8 cellular contexts compared by ENCODE assay signal in the genomic region with DNA sequence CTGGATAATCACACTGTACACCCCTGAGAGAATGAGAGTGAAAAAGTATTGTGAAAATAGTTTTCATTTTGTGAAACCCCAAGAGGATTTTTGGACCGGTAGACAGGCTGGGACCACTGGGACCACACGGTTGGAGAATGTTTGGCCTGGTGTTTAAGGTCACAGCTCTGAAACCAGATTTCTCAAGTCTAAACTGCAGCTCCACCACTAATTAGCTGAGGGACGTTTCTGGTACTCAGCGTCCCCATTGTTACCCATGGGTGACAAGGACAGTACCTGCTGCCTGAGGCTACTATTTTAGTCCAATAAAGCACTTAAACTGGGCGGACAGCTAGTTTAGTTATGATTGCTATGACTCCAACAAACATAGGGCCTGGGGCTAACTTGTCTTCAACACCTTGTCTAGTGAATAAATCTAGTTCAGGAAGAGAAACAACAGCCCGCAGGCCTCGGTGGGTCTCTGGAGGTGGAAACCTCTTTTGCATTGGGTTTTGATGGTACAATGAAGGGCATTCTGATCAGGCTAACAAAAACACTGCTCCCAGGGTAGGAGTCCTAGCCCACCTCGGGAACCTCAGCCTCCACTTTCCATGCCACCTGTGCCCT. TPM values are rescaled to one million over a fixed set of nuclear protein-coding genes. Genes with fewer than 3 reads are reported as not detected.
DNase-seq lines count a peak whose midpoint lies in the region; ATAC-seq lines count a peak whose summit lies in the region.

No MANE protein-coding gene starts in this region.

- peaks cover 22% of the 10 kb centered on the region for H3K36me3 Mint-ChIP-seq in activated CD4-positive, alpha-beta T cell treated with anti-CD3 and anti-CD28 coated beads, Interleukin-2, amount 10 ng/mL, durations not matched to agents 24 days and 14 days (ENCODE audit: low read depth)
- H3K36me3 Mint-ChIP-seq in activated naive CD8-positive, alpha-beta T cell treated with anti-CD3 and anti-CD28 coated beads, Interleukin-2, amount 10 ng/mL, durations not matched to agents 7 days and 5 days: peaks cover 14% of the 10 kb centered on the region

- no peaks in the 10 kb centered on the region for H3K4me1 ChIP-seq in thymus (ENCODE audit: control insufficient read depth, insufficient read depth, low read length)

- H3K4me3 Mint-ChIP-seq in activated CD4-positive, alpha-beta T cell treated with anti-CD3 and anti-CD28 coated beads, Interleukin-2, amount 10 ng/mL, durations not matched to agents 24 days and 14 days: peak overlapping the region; percentile 87
- H3K4me3 Mint-ChIP-seq in activated naive CD8-positive, alpha-beta T cell treated with anti-CD3 and anti-CD28 coated beads, Interleukin-2, amount 10 ng/mL, durations not matched to agents 7 days and 5 days: peak overlapping the region; percentile 96

- peak overlapping the region; percentile 78 for H3K4me3 ChIP-seq in thymus (ENCODE audit: low read length)

- H3K27ac Mint-ChIP-seq in activated CD4-positive, alpha-beta T cell treated with anti-CD3 and anti-CD28 coated beads, Interleukin-2, amount 10 ng/mL, durations not matched to agents 24 days and 14 days: peak overlapping the region; percentile 98
- peak overlapping the region; percentile 99 for H3K27ac Mint-ChIP-seq in activated naive CD8-positive, alpha-beta T cell treated with anti-CD3 and anti-CD28 coated beads, Interleukin-2, amount 10 ng/mL, durations not matched to agents 7 days and 5 days

- H3K27me3 Mint-ChIP-seq in activated CD4-positive, alpha-beta T cell treated with anti-CD3 and anti-CD28 coated beads, Interleukin-2, amount 10 ng/mL, durations not matched to agents 24 days and 14 days: peaks cover 3% of the 10 kb centered on the region
- no peaks in the 10 kb centered on the region for H3K27me3 Mint-ChIP-seq in activated naive CD8-positive, alpha-beta T cell treated with anti-CD3 and anti-CD28 coated beads, Interleukin-2, amount 10 ng/mL, durations not matched to agents 7 days and 5 days

- ATAC-seq in activated naive CD8-positive, alpha-beta T cell treated with anti-CD3 and anti-CD28 coated beads, Interleukin-2, amount 10 ng/mL, durations not matched to agents 7 days and 5 days (ENCODE audit: low read depth): no peak

- H3K9me3 ChIP-seq in thymus (ENCODE audit: control insufficient read depth): no peaks in the 10 kb centered on the region

- 71% methylated on average over 8 of the region's 8 CpGs for WGBS in thymus

- peaks cover 13% of the 10 kb centered on the region for H3K36me3 ChIP-seq in thymus (ENCODE audit: control insufficient read depth, insufficient read depth)

- H3K27me3 ChIP-seq in layer of hippocampus (ENCODE audit: control insufficient read depth, insufficient read depth, low read length) (no peaks in the 10 kb centered on the region), thymus (ENCODE audit: control insufficient read depth, insufficient read depth) (no peaks in the 10 kb centered on the region)

- DNase-seq in activated CD4-positive, alpha-beta T cell treated with anti-CD3 and anti-CD28 coated beads, Interleukin-2, amount 10 ng/mL, durations not matched to agents 24 days and 14 days: peak; percentile 62
- DNase-seq in activated CD4-positive, alpha-beta T cell treated with anti-CD3 and anti-CD28 coated beads for 4 hours: no peak
- DNase-seq in activated naive CD8-positive, alpha-beta T cell treated with anti-CD3 and anti-CD28 coated beads, Interleukin-2, amount 10 ng/mL, durations not matched to agents 7 days and 5 days: no peak
- DNase-seq in HuH-7 (ENCODE audit: low spot score) (no peak), NCI-H345 (lab: John Stamatoyannopoulos, UW) (no peak)
- DNase-seq in stimulated activated CD4-positive, alpha-beta T cell treated with anti-CD3 and anti-CD28 coated beads, Interleukin-1b, Interleukin-23, amount 100 ng/mL, for 48 hours: no peak

- H3K27ac ChIP-seq in layer of hippocampus (ENCODE audit: low read depth, low read length) (peak overlapping the region; percentile 99), thymus (ENCODE audit: low read depth) (peak overlapping the region; percentile 99)

- POLR2A ChIA-PET in activated naive CD8-positive, alpha-beta T cell treated with anti-CD3 and anti-CD28 coated beads, Interleukin-2, amount 10 ng/mL, durations not matched to agents 7 days and 5 days (lab: Charles Lee): interaction anchor here (0.6 to 3.4 kb wide), 6 partner anchors 13 to 150 kb away, joined by 3 to 49 read pairs (median 10); partner anchors contain the start of genes CDK16, NDUFB11 and RBM10

- intact Hi-C loops in activated CD4-positive, alpha-beta T cell treated with anti-CD3 and anti-CD28 coated beads, Interleukin-2, amount 10 ng/mL, durations not matched to agents 24 days and 14 days (cut with micrococcal nuclease): loop anchor here (2.0 to 5.0 kb wide), 3 partner anchors 35 to 251 kb away; partner anchors contain the start of genes NDUFB11, RBM10 and ZNF41

- H3K4me1 Mint-ChIP-seq in activated CD4-positive, alpha-beta T cell treated with anti-CD3 and anti-CD28 coated beads, Interleukin-2, amount 10 ng/mL, durations not matched to agents 24 days and 14 days: peaks cover 20% of the 10 kb centered on the region
- peaks cover 13% of the 10 kb centered on the region for H3K4me1 Mint-ChIP-seq in activated naive CD8-positive, alpha-beta T cell treated with anti-CD3 and anti-CD28 coated beads, Interleukin-2, amount 10 ng/mL, durations not matched to agents 7 days and 5 days

- H3K9me3 Mint-ChIP-seq in activated CD4-positive, alpha-beta T cell treated with anti-CD3 and anti-CD28 coated beads, Interleukin-2, amount 10 ng/mL, durations not matched to agents 24 days and 14 days: peaks cover 4% of the 10 kb centered on the region
- H3K9me3 Mint-ChIP-seq in activated naive CD8-positive, alpha-beta T cell treated with anti-CD3 and anti-CD28 coated beads, Interleukin-2, amount 10 ng/mL, durations not matched to agents 7 days and 5 days: no peaks in the 10 kb centered on the region

RNA-seq across cellular contexts. Expression of gene USP11, which starts 0.5 kb away (rescaled TPM):
- total RNA-seq in activated CD4-positive, alpha-beta T cell treated with anti-CD3 and anti-CD28 coated beads, Interleukin-2, amount 10 ng/mL, durations not matched to agents 24 days and 14 days: 25.9 and 27.3 TPM in 2 replicates
- total RNA-seq in activated naive CD8-positive, alpha-beta T cell treated with anti-CD3 and anti-CD28 coated beads, Interleukin-2, amount 10 ng/mL, durations not matched to agents 7 days and 5 days: 100 to 1,000 TPM; 101 TPM
- 40.9 TPM for polyA plus RNA-seq in thymus

RNA-seq across cellular contexts. Expression of gene CDK16, which starts 13.8 kb away (rescaled TPM):
- total RNA-seq in activated CD4-positive, alpha-beta T cell treated with anti-CD3 and anti-CD28 coated beads, Interleukin-2, amount 10 ng/mL, durations not matched to agents 24 days and 14 days: 66.3 and 70.2 TPM in 2 replicates
- total RNA-seq in activated naive CD8-positive, alpha-beta T cell treated with anti-CD3 and anti-CD28 coated beads, Interleukin-2, amount 10 ng/mL, durations not matched to agents 7 days and 5 days: 10 to 100 TPM; 62.3 to 67.1 TPM
- polyA plus RNA-seq in thymus: 41.9 TPM

RNA-seq across cellular contexts. Expression of gene UBA1, which starts 38.7 kb away (rescaled TPM):
- total RNA-seq in activated CD4-positive, alpha-beta T cell treated with anti-CD3 and anti-CD28 coated beads, Interleukin-2, amount 10 ng/mL, durations not matched to agents 24 days and 14 days: 233 and 246 TPM in 2 replicates
- total RNA-seq in activated naive CD8-positive, alpha-beta T cell treated with anti-CD3 and anti-CD28 coated beads, Interleukin-2, amount 10 ng/mL, durations not matched to agents 7 days and 5 days: 100 to 1,000 TPM; 149 to 155 TPM
- polyA plus RNA-seq in thymus: 80.4 TPM
